Comparison of ENCODE assay signal across 1 cellular context in the genomic region with DNA sequence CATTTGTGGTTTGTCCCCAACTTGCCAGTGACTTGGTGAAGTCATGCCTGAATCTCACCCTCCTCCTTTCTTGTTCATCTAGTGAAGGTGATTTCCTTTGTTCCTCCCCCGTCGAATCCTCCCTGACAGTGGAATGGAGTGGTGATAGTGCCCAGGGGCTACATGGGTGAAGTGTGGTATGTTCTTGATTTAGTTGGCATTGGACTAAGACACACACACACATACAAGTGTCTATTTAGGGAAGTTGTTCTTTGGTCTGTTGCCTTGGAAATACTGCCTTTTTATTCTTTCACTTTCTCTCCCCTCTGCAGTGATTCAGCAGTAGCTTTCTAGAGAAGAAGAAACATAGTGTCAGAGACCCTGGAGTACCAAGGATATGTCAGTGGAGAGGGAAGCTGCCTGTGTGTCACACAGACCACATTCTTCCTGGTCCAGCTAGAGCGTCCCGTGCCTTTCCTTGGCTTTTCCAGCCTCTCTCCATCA.
TF ChIP-seq lines count a peak whose summit lies in the region.

No MANE protein-coding gene starts in this region.

TF ChIP-seq in WTC11, 78 proteins besides CTCF, POLR2A, EP300 and RAD21 (continued from another document):
- TF ChIP-seq, protein P1, sequence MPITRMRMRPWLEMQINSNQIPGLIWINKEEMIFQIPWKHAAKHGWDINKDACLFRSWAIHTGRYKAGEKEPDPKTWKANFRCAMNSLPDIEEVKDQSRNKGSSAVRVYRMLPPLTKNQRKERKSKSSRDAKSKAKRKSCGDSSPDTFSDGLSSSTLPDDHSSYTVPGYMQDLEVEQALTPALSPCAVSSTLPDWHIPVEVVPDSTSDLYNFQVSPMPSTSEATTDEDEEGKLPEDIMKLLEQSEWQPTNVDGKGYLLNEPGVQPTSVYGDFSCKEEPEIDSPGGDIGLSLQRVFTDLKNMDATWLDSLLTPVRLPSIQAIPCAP (CRISPR knock-in tag; IDR thresholded peaks at IDR 0.05): no peak
